19 cellular contexts compared by ENCODE assay signal in genomic region chr5:138095100-138095907, GRCh38. TPM values are rescaled to one million over a fixed set of nuclear protein-coding genes. Genes with fewer than 3 reads are reported as not detected.
DNase-seq lines count a peak whose midpoint lies in the region; ATAC-seq and TF ChIP-seq lines count a peak whose summit lies in the region.
"Had no signal": no experiment of that assay in that cellular context is flagged by ENCODE, and none has a peak within 500 bp of the region (broad histone marks: within the 10 kb centered on the region; RNA-seq: fewer than 3 reads in every experiment).

No MANE protein-coding gene starts in this region.

- 0% methylated on average over 2 of the region's 4 CpGs for WGBS in HUES64

- H3K27ac ChIP-seq in HUES64 (ENCODE audit: low read depth, low read length) (peak overlapping the region; percentile 90; the same call in 1 of the 2 replicates), caudate nucleus (ENCODE audit: low read depth, low read length) (no peak overlapping the region)
- H3K27ac ChIP-seq: KMS-11, Peyer's patch had no signal

- no peak overlapping the region for H3K9ac ChIP-seq in HUES64 (ENCODE audit: low read depth, low read length)
- H3K9ac ChIP-seq: KMS-11 had no signal

- H3K9me3 ChIP-seq in HUES64 (ENCODE audit: insufficient read depth, low read depth, low read length) = no peaks in the 10 kb centered on the region
- H3K9me3 ChIP-seq: Peyer's patch had no signal

- H3K4me1 ChIP-seq in HUES64 (ENCODE audit: insufficient read depth, low read length) = peaks cover 46% of the 10 kb centered on the region
- H3K4me1 ChIP-seq: Peyer's patch had no signal

- H3K27me3 ChIP-seq in H7 (ENCODE audit: control insufficient read depth, insufficient read depth, low read length) (peaks cover 55% of the 10 kb centered on the region), HUES64 (ENCODE audit: insufficient read depth, low read length) (peaks cover 93% of the 10 kb centered on the region)
- H3K27me3 ChIP-seq: Peyer's patch had no signal

- peaks cover 0 to 1% (median 0%) of the 10 kb centered on the region in 9 donors for H3K9me3 Mint-ChIP-seq in naive thymus-derived CD8-positive, alpha-beta T cell
- H3K9me3 Mint-ChIP-seq: CD8-positive, alpha-beta memory T cell had no signal

- DNase-seq in H7 (peak; percentile 65), iPS DF 4.7 (ENCODE audit: extremely low read depth, low spot score) (peak; percentile 66), midbrain (lab: John Stamatoyannopoulos, UW) (no peak), caudate nucleus (lab: John Stamatoyannopoulos, UW) (no peak), hippocampal formation (lab: John Stamatoyannopoulos, UW) (no peak), foreskin fibroblast (no peak)
- DNase-seq in naive thymus-derived CD8-positive, alpha-beta T cell = no peak
- DNase-seq: CD8-positive, alpha-beta memory T cell; NCI-H1092 treated with DMSO at 0.1 percent for 48 hours; NCI-H1694; NCI-H446; NCI-H748 treated with DMSO at 0.1 percent for 48 hours; Peyer's patch; SHP77 had no signal

- POLR2A ChIA-PET in naive thymus-derived CD8-positive, alpha-beta T cell (lab: Charles Lee) = interaction anchor here (0.5 kb wide), 1 partner anchor 14 kb away, joined by 3 read pairs; no protein-coding TSS in a partner anchor

- H3K36me3 Mint-ChIP-seq in naive thymus-derived CD8-positive, alpha-beta T cell = peaks cover 0 to 7% (median 0%) of the 10 kb centered on the region in 3 donors
- H3K36me3 Mint-ChIP-seq: CD8-positive, alpha-beta memory T cell had no signal

- H3K4me3 ChIP-seq in H7 (ENCODE audit: insufficient read depth, low read depth, low read length) (no peak overlapping the region), HUES64 (ENCODE audit: low read length) (peak overlapping the region; percentile 37), foreskin fibroblast (ENCODE audit: low read depth in 1 of 2, low read length in 2 of 2) (no peak overlapping the region)
- H3K4me3 ChIP-seq: Peyer's patch had no signal

- TF ChIP-seq CTCF in foreskin fibroblast (IDR thresholded peaks at IDR 0.05; ENCODE audit: low read depth, low read length) = no peak

- H3K27ac Mint-ChIP-seq in naive thymus-derived CD8-positive, alpha-beta T cell = peak overlapping the region in 6 of 10 donors; percentile 7 to 80 (median 44)

- H3K4me3 Mint-ChIP-seq in naive thymus-derived CD8-positive, alpha-beta T cell = no peak overlapping the region
- H3K4me3 Mint-ChIP-seq: CD8-positive, alpha-beta memory T cell had no signal

- ATAC-seq in naive thymus-derived CD8-positive, alpha-beta T cell = no peak
- ATAC-seq: SK-N-SH treated with all-trans-retinoic acid at 6 μM for 48 hours had no signal

- H3K36me3 ChIP-seq in H7 (replicated peaks; ENCODE audit: control insufficient read depth, insufficient read depth, low read length) = no peaks in the 10 kb centered on the region
- no peaks in the 10 kb centered on the region for H3K36me3 ChIP-seq in HUES64 (ENCODE audit: insufficient read depth, low read length)
- H3K36me3 ChIP-seq: Peyer's patch had no signal

- peaks cover 6 to 13% (median 9%) of the 10 kb centered on the region in 5 donors for H3K27me3 Mint-ChIP-seq in naive thymus-derived CD8-positive, alpha-beta T cell

- peaks cover 20 to 36% (median 28%) of the 10 kb centered on the region in 4 donors for H3K4me1 Mint-ChIP-seq in naive thymus-derived CD8-positive, alpha-beta T cell

RNA-seq across cellular contexts. Expression of gene WNT8A, which starts 11.5 kb away (rescaled TPM):
- total RNA-seq in H7 (2014; rRNA removed; shearing (Covaris generic)) = 7.5 and 13.2 TPM in 2 replicates
- 5.3 TPM for polyA plus RNA-seq in HUES64 (2013, experiment 1 of 2)
- polyA plus RNA-seq in HUES64 (2013, experiment 2 of 2) = 5.0 TPM
- not detected for total RNA-seq in naive thymus-derived CD8-positive, alpha-beta T cell
- not detected for polyA plus RNA-seq in naive thymus-derived CD8-positive, alpha-beta T cell
- total RNA-seq: CD8-positive, alpha-beta memory T cell; MCF 10A; Peyer's patch had no signal
- polyA plus RNA-seq: BJ; CD8-positive, alpha-beta memory T cell had no signal

RNA-seq across cellular contexts. Expression of gene NME5, which starts 43.9 kb away (rescaled TPM):
- total RNA-seq in H7 (2014; rRNA removed; shearing (Covaris generic)) = 0.44 and 1.2 TPM in 2 replicates
- polyA plus RNA-seq in HUES64 (2013, experiment 1 of 2) = 2.2 TPM
- 3.6 TPM for polyA plus RNA-seq in HUES64 (2013, experiment 2 of 2)
- not detected for total RNA-seq in naive thymus-derived CD8-positive, alpha-beta T cell
- polyA plus RNA-seq in naive thymus-derived CD8-positive, alpha-beta T cell = not detected
- total RNA-seq: CD8-positive, alpha-beta memory T cell; MCF 10A had no signal
- polyA plus RNA-seq: CD8-positive, alpha-beta memory T cell had no signal

Comparison
In these comparisons a context has a peak if more than half of its experiments do, and no peak if none do; other contexts are left out.
1. DNase-seq: peak in H7 (single experiment) and iPS DF 4.7 (single experiment); none in naive thymus-derived CD8-positive, alpha-beta T cell (0 of 10), midbrain (single experiment), caudate nucleus (0 of 61), hippocampal formation (0 of 2) and foreskin fibroblast (0 of 2).